Comparison of ENCODE assay signal across 10 cellular contexts in genomic region chr14:20490563-20490962, GRCh38. TPM values are rescaled to one million over a fixed set of nuclear protein-coding genes. Genes with fewer than 3 reads are reported as not detected.
A peak's percentile ranks its signal among the peaks of the same experiment; 100 is the strongest.
DNase-seq lines count a peak whose midpoint lies in the region; ATAC-seq and TF ChIP-seq lines count a peak whose summit lies in the region.
"Had no signal": no experiment of that assay in that cellular context is flagged by ENCODE, and none has a peak within 500 bp of the region (broad histone marks: within the 10 kb centered on the region; RNA-seq: fewer than 3 reads in every experiment).

No MANE protein-coding gene starts in this region.

- H3K4me1 ChIP-seq in heart right ventricle = peaks cover 0 to 62% (median 23%) of the 10 kb centered on the region in 9 donors
- peaks cover 2% of the 10 kb centered on the region for H3K4me1 ChIP-seq in right cardiac atrium (ENCODE audit: control insufficient read depth, insufficient read depth, low read length)
- H3K4me1 ChIP-seq in spleen = peaks cover 22 to 86% (median 54%) of the 10 kb centered on the region in 6 donors
- H3K4me1 ChIP-seq: uterus had no signal

- peak overlapping the region in 8 of 10 donors; percentile 31 to 79 (median 64) for H3K27ac ChIP-seq in heart right ventricle
- no peak overlapping the region for H3K27ac ChIP-seq in right cardiac atrium (ENCODE audit: low read length)
- H3K27ac ChIP-seq in spleen = peak overlapping the region in 5 of 8 donors; percentile 29 to 68 (median 53)
- H3K27ac ChIP-seq: cardiac muscle cell, uterus had no signal

- ATAC-seq in heart right ventricle (peak in 1 of 8 donors; percentile 46), right cardiac atrium (no peak), GM21390 (IDR thresholded peaks at IDR 0.05; ENCODE audit: unreplicated experiment) (no peak)
- ATAC-seq: activated CD4-positive, CD25-positive, alpha-beta regulatory T cell treated with anti-CD3 and anti-CD28 coated beads, Interleukin-2, amount 50 U/mL, for 24 hours had no signal

- H3K4me3 ChIP-seq in heart right ventricle (no peak overlapping the region), right cardiac atrium (ENCODE audit: low read length) (no peak overlapping the region), spleen (peak overlapping the region in 1 of 8 donors; percentile 39)
- H3K4me3 ChIP-seq: cardiac muscle cell, uterus had no signal

- no peak for TF ChIP-seq POLR2A in spleen (IDR thresholded peaks at IDR 0.05)

- DNase-seq in heart right ventricle (no peak), right cardiac atrium (no peak), spleen (no peak)
- DNase-seq: glutamatergic neuron; NCI-H1092 treated with DMSO at 0.1 percent for 48 hours; stimulated activated CD4-positive, alpha-beta T cell treated with anti-CD3 and anti-CD28 coated beads, Interleukin-2, amount 100 ng/mL, for 48 hours; uterus had no signal

- H3K36me3 ChIP-seq in heart right ventricle (no peaks in the 10 kb centered on the region), spleen (no peaks in the 10 kb centered on the region)
- H3K36me3 ChIP-seq: cardiac muscle cell, uterus had no signal

- intact Hi-C loops in heart right ventricle (cut with DNase I) (no loop called here), right cardiac atrium (cut with DNase I) (no loop called here), spleen (cut with DNase I; ENCODE audit: low total_unique reads) (no loop called here)

- peaks cover 0 to 4% (median 0%) of the 10 kb centered on the region in 7 donors for H3K27me3 ChIP-seq in heart right ventricle
- H3K27me3 ChIP-seq in right cardiac atrium (ENCODE audit: control insufficient read depth, insufficient read depth) = no peaks in the 10 kb centered on the region
- H3K27me3 ChIP-seq in spleen (replicated peaks in 1 of 7) = no peaks in the 10 kb centered on the region
- H3K27me3 ChIP-seq: cardiac muscle cell, uterus had no signal

- H3K9me3 ChIP-seq in heart right ventricle (no peaks in the 10 kb centered on the region), right cardiac atrium (ENCODE audit: control insufficient read depth, low read length) (no peaks in the 10 kb centered on the region), spleen (no peaks in the 10 kb centered on the region)
- H3K9me3 ChIP-seq: uterus had no signal

- whole genome bisulfite sequencing in heart right ventricle, 2 donors = 33 to 36% methylated on average over 6 of the region's 6 CpGs
- WGBS in right cardiac atrium = 28% methylated on average over 6 of the region's 6 CpGs
- 23 to 42% (median 32%) methylated on average over 6 of the region's 6 CpGs for WGBS in spleen, 5 donors

- TF ChIP-seq CTCF in heart right ventricle (IDR thresholded peaks at IDR 0.05) (no peak), spleen (IDR thresholded peaks at IDR 0.05 in 8 of 11, conservative IDR thresholded peaks at IDR 0.05 in 3 of 11) (no peak)

RNA-seq across cellular contexts. Expression of gene RNASE10, which starts 14.8 kb away (rescaled TPM):
- under 1 TPM in 8 of 10 donors, not detected in 2; 0.24 to 0.56 (median 0.32) TPM for total RNA-seq in heart right ventricle
- under 1 TPM in 1 of 2 donors, not detected in 1; 0.07 TPM for polyA plus RNA-seq in heart right ventricle
- total RNA-seq in right cardiac atrium = under 1 TPM in 3 of 4 donors, not detected in 1; 0.21 to 0.31 (median 0.26) TPM
- polyA plus RNA-seq in right cardiac atrium = not detected
- under 1 TPM in 4 of 7 donors, not detected in 3; 0.60 to 0.95 (median 0.71) TPM for total RNA-seq in spleen
- not detected for polyA plus RNA-seq in spleen
- total RNA-seq: cardiac muscle cell had no signal

RNA-seq across cellular contexts. Expression of gene PNP, which starts 21.4 kb away (rescaled TPM):
- 10 to 100 TPM in 4 of 10 donors, 1 to 10 TPM in 6; 5.0 to 33.7 (median 7.8) TPM for total RNA-seq in heart right ventricle
- 10 to 100 TPM in 1 of 2 donors, 1 to 10 TPM in 1; 8.6 to 30.2 TPM for polyA plus RNA-seq in heart right ventricle
- total RNA-seq in right cardiac atrium = 10 to 100 TPM in 1 of 4 donors, 1 to 10 TPM in 3; 6.2 to 17.2 (median 7.2) TPM
- polyA plus RNA-seq in right cardiac atrium = 8.6 TPM
- total RNA-seq in spleen = 10 to 100 TPM; 36.0 to 93.1 (median 65.5) TPM
- 10 to 100 TPM; 44.8 to 64.3 (median 48.2) TPM for polyA plus RNA-seq in spleen

RNA-seq across cellular contexts. Expression of gene PIP4P1, which starts 29.3 kb away (rescaled TPM):
- total RNA-seq in heart right ventricle (10 to 100 TPM; 15.5 to 25.3 (median 18.7) TPM), right cardiac atrium (10 to 100 TPM; 16.2 to 23.7 (median 23.4) TPM), spleen (10 to 100 TPM; 32.5 to 45.6 (median 38.4) TPM)
- polyA plus RNA-seq in heart right ventricle (10 to 100 TPM; 18.7 to 31.9 TPM), right cardiac atrium (21.0 TPM), spleen (10 to 100 TPM; 37.1 to 79.6 (median 55.9) TPM)

RNA-seq across cellular contexts. Expression of gene APEX1, which starts 35.5 kb away (rescaled TPM):
- total RNA-seq in heart right ventricle (100 to 1,000 TPM in 1 of 10 donors, 10 to 100 TPM in 9; 57.1 to 103 (median 70.6) TPM), right cardiac atrium (10 to 100 TPM; 71.5 to 95.2 (median 90.3) TPM), spleen (100 to 1,000 TPM in 6 of 7 donors, 10 to 100 TPM in 1; 89.4 to 153 (median 104) TPM)
- polyA plus RNA-seq in heart right ventricle (10 to 100 TPM; 58.5 to 91.7 TPM), right cardiac atrium (75.8 TPM), spleen (100 to 1,000 TPM; 139 to 151 (median 140) TPM)

RNA-seq across cellular contexts. Expression of gene OSGEP, which starts 36.0 kb away (rescaled TPM):
- 10 to 100 TPM; 17.6 to 25.3 (median 21.8) TPM for total RNA-seq in heart right ventricle
- polyA plus RNA-seq in heart right ventricle = 10 to 100 TPM; 32.3 to 37.6 TPM
- 10 to 100 TPM; 17.6 to 21.9 (median 19.5) TPM for total RNA-seq in right cardiac atrium
- polyA plus RNA-seq in right cardiac atrium = 18.1 TPM
- 100 to 1,000 TPM in 2 of 7 donors, 10 to 100 TPM in 5; 48.6 to 110 (median 72.6) TPM for total RNA-seq in spleen
- 100 to 1,000 TPM in 1 of 3 donors, 10 to 100 TPM in 2; 78.7 to 107 (median 87.1) TPM for polyA plus RNA-seq in spleen
